Comparison of ENCODE assay signal across 13 cellular contexts in the genomic region with DNA sequence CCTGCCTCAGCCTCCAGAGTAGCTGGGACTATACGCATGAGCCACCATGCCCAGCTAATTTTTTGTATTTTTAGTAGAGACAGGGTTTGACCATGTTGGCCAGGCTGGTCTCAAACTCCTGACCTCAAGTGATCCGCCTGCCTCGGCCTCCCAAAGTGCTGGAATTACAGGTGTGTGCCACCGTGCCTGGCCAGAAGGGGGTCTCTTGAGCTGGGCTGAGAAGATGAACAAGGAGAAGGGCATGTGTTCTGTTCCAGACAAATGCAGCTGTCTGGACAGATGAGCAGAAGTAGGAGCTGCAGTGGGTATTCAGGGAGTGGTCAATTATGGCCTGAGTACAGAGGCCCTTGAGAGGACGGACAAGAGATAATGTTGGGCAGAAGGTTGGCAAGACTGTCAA. TPM values are rescaled to one million over a fixed set of nuclear protein-coding genes. Genes with fewer than 3 reads are reported as not detected.
"Had no signal": no experiment of that assay in that cellular context is flagged by ENCODE, and none has a peak within 500 bp of the region (broad histone marks: within the 10 kb centered on the region; RNA-seq: fewer than 3 reads in every experiment).

No MANE protein-coding gene starts in this region.

RNA-seq across cellular contexts. Expression of gene ASIP, which starts 46.3 kb away (rescaled TPM):
- total RNA-seq: activated B cell treated with CpG ODN at 0.5 μM for 24 hours; activated CD8-positive, alpha-beta memory T cell treated with anti-CD3 and anti-CD28 coated beads for 36 hours; activated CD8-positive, alpha-beta memory T cell treated with anti-CD3 and anti-CD28 coated beads, Interleukin-2, amount 10 ng/mL, durations not matched to agents 7 days and 5 days; activated CD8-positive, alpha-beta T cell treated with anti-CD3 and anti-CD28 coated beads for 36 hours; activated T-cell treated with anti-CD3 and anti-CD28 coated beads, Interleukin-2, amount 50 U/mL, for 72 hours; cardiac muscle cell; dermis blood vessel endothelial cell; endothelial cell of umbilical vein; esophagus squamous epithelium; fibroblast of lung; fibroblast of villous mesenchyme; glomerular endothelial cell; T-helper 17 cell had no signal
- polyA plus RNA-seq: endothelial cell of umbilical vein, fibroblast of lung had no signal
